Comparison of ENCODE assay signal across 1 cellular context in the genomic region with DNA sequence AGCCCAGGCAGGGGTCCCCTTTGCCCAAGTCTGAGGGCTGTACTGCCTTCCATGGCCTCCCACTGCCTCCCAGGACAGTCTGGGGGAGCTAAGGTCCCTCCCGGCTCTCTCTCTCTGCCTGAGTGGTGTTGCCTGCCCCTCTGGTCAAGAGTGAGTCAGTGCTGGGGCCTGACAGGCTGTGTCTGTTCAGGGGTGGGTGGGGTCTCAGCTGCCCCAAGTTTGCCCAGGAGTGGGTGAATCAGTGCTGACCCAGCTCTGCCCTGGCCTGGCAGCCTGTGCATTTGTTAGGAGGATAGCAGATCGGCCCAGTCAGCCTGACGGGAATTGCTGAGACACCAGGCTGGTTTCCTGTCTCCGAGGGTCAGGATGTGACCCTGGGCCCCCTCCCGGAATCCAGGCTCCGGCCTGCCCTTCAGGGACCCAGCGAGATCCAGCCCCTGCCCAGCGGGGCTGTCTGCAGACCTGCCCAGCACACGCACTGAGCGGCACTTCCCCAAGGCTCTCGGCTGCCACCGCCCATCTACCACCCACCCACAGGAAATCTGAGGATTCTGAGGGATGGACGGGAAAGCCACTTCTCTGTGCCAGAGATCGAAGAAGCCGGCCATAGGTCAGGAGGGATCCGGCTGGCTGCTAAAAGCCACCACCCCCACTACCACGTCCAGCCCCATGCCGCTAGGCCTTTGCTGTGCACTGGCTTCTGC.
TF ChIP-seq lines count a peak whose summit lies in the region.

No MANE protein-coding gene starts in this region.

TF ChIP-seq in HepG2, 621 proteins besides CTCF, POLR2A, EP300 and RAD21 (continued from another document and continues in another):
- TF ChIP-seq ATF6 (CRISPR knock-in tag; conservative IDR thresholded peaks at IDR 0.05) (no peak), TFE3 (CRISPR knock-in tag; IDR thresholded peaks at IDR 0.05) (no peak), MIER2 (CRISPR knock-in tag; IDR thresholded peaks at IDR 0.05) (no peak), TARDBP (CRISPR knock-in tag; IDR thresholded peaks at IDR 0.05) (no peak), ELF3 (CRISPR knock-in tag; IDR thresholded peaks at IDR 0.05) (peak; percentile 53), MAFF (IDR thresholded peaks at IDR 0.05; ENCODE audit: low read depth, low read length) (no peak), EEA1 (CRISPR knock-in tag; IDR thresholded peaks at IDR 0.05; ENCODE audit: borderline replicate concordance) (no peak), ZNF12 (CRISPR knock-in tag; IDR thresholded peaks at IDR 0.05) (no peak), ZNF142 (CRISPR knock-in tag; IDR thresholded peaks at IDR 0.05) (no peak), RXRA (CRISPR knock-in tag; IDR thresholded peaks at IDR 0.05) (no peak), TOE1 (CRISPR knock-in tag; IDR thresholded peaks at IDR 0.05) (no peak), NONO (IDR thresholded peaks at IDR 0.05) (no peak), NONO (CRISPR knock-in tag; conservative IDR thresholded peaks at IDR 0.05) (0 out of 2 replicates have a peak, but pooled peaks have one; percentile 27), ASH2L (IDR thresholded peaks at IDR 0.05; ENCODE audit: insufficient read length, low read depth, low read length) (no peak), THAP8 (CRISPR knock-in tag; IDR thresholded peaks at IDR 0.05; ENCODE audit: borderline replicate concordance) (no peak), TCF7 (IDR thresholded peaks at IDR 0.05; ENCODE audit: low read depth) (no peak), ZNF432 (CRISPR knock-in tag; IDR thresholded peaks at IDR 0.05; ENCODE audit: borderline replicate concordance) (no peak), ZNF569 (CRISPR knock-in tag; IDR thresholded peaks at IDR 0.05; ENCODE audit: borderline replicate concordance) (no peak), ZNF260 (CRISPR knock-in tag; IDR thresholded peaks at IDR 0.05; ENCODE audit: borderline replicate concordance, low read depth) (no peak), SP1 (IDR thresholded peaks at IDR 0.05) (no peak), SP1 (CRISPR knock-in tag; IDR thresholded peaks at IDR 0.05) (no peak), ZNF570 (CRISPR knock-in tag; IDR thresholded peaks at IDR 0.05; ENCODE audit: borderline replicate concordance) (no peak), SUZ12 (IDR thresholded peaks at IDR 0.05; ENCODE audit: low read depth, low read length) (no peak), MEIS2 (CRISPR knock-in tag; IDR thresholded peaks at IDR 0.05) (0 out of 2 replicates have a peak, but pooled peaks have one; percentile 15), KDM5B (CRISPR knock-in tag; IDR thresholded peaks at IDR 0.05; ENCODE audit: borderline replicate concordance) (no peak), GFI1 (CRISPR knock-in tag; IDR thresholded peaks at IDR 0.05; ENCODE audit: borderline replicate concordance) (no peak), ZBTB39 (CRISPR knock-in tag; IDR thresholded peaks at IDR 0.05) (no peak), ZNF251 (CRISPR knock-in tag; IDR thresholded peaks at IDR 0.05) (no peak), ZFY (CRISPR knock-in tag; IDR thresholded peaks at IDR 0.05) (peak; percentile 66), ZFX (CRISPR knock-in tag; IDR thresholded peaks at IDR 0.05; ENCODE audit: low read depth) (peak; percentile 76), ZFP1 (CRISPR knock-in tag; IDR thresholded peaks at IDR 0.05) (no peak), ISX (CRISPR knock-in tag; conservative IDR thresholded peaks at IDR 0.05) (no peak), ZNF331 (CRISPR knock-in tag; IDR thresholded peaks at IDR 0.05) (no peak), PRMT3 (CRISPR knock-in tag; IDR thresholded peaks at IDR 0.05; ENCODE audit: borderline replicate concordance, low read depth) (no peak), ZNF317 (CRISPR knock-in tag; IDR thresholded peaks at IDR 0.05) (no peak), ZNF580 (CRISPR knock-in tag; IDR thresholded peaks at IDR 0.05; ENCODE audit: borderline replicate concordance, low read depth) (no peak), HES4 (CRISPR knock-in tag; IDR thresholded peaks at IDR 0.05; ENCODE audit: borderline replicate concordance) (no peak), CCDC6 (CRISPR knock-in tag; IDR thresholded peaks at IDR 0.05) (no peak), CBX1 (IDR thresholded peaks at IDR 0.05; ENCODE audit: low read depth) (no peak), MAFK (conservative IDR thresholded peaks at IDR 0.05 in 1 of 2, IDR thresholded peaks at IDR 0.05 in 1 of 2; ENCODE audit: low read length in 2 of 2) (no peak)
- TF ChIP-seq, protein P1, sequence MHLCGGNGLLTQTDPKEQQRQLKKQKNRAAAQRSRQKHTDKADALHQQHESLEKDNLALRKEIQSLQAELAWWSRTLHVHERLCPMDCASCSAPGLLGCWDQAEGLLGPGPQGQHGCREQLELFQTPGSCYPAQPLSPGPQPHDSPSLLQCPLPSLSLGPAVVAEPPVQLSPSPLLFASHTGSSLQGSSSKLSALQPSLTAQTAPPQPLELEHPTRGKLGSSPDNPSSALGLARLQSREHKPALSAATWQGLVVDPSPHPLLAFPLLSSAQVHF (CRISPR knock-in tag; IDR thresholded peaks at IDR 0.05): no peak
- TF ChIP-seq, protein P2, sequence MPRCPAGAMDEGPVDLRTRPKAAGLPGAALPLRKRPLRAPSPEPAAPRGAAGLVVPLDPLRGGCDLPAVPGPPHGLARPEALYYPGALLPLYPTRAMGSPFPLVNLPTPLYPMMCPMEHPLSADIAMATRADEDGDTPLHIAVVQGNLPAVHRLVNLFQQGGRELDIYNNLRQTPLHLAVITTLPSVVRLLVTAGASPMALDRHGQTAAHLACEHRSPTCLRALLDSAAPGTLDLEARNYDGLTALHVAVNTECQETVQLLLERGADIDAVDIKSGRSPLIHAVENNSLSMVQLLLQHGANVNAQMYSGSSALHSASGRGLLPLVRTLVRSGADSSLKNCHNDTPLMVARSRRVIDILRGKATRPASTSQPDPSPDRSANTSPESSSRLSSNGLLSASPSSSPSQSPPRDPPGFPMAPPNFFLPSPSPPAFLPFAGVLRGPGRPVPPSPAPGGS (CRISPR knock-in tag; IDR thresholded peaks at IDR 0.05): no peak
- TF ChIP-seq, protein P3, sequence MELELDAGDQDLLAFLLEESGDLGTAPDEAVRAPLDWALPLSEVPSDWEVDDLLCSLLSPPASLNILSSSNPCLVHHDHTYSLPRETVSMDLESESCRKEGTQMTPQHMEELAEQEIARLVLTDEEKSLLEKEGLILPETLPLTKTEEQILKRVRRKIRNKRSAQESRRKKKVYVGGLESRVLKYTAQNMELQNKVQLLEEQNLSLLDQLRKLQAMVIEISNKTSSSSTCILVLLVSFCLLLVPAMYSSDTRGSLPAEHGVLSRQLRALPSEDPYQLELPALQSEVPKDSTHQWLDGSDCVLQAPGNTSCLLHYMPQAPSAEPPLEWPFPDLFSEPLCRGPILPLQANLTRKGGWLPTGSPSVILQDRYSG (CRISPR knock-in tag; IDR thresholded peaks at IDR 0.05): no peak
